Comparison of ENCODE assay signal across 17 cellular contexts in the genomic region with DNA sequence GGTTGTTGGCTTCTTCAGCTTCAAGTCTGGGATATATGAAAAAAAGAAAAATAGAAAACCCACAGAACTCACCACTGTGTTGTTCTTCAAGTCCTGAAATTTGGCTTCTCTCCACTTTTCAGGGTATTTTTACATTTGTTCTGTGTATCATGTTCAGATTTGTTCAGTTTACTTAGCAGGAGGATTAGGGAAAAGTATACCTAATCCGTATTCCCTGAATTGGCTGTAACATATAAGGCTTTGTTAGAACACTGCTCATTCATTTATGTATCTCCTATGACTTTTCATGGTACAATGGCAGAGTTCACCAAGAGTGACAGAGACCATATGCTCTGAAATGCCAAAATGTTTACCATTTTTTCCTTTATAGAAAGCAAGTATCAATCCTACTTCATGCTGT.
A peak's percentile ranks its signal among the peaks of the same experiment; 100 is the strongest.
DNase-seq lines count a peak whose midpoint lies in the region; ATAC-seq, FAIRE-seq and TF ChIP-seq lines count a peak whose summit lies in the region.
"Had no signal": no experiment of that assay in that cellular context is flagged by ENCODE, and none has a peak within 500 bp of the region (broad histone marks: within the 10 kb centered on the region; RNA-seq: fewer than 3 reads in every experiment).

No MANE protein-coding gene starts in this region.

- POLR2A ChIA-PET in OCI-LY7 (lab: Charles Lee) = no interaction called here

- FAIRE-seq in bronchial epithelial cell (lab: Jason Lieb, UNC) = no peak
- FAIRE-seq: H54, HepG2 had no signal

- H3K4me3 ChIP-seq in bronchial epithelial cell (ENCODE audit: low read depth, low read length) (no peak overlapping the region), smooth muscle cell (no peak overlapping the region), OCI-LY7 (ENCODE audit: low read depth, low read length, poor library complexity, severe bottlenecking) (no peak overlapping the region), transverse colon (no peak overlapping the region)
- H3K4me3 ChIP-seq: BLaER1 treated with 17β-estradiol and CSF1 and Interleukin-3, amounts not matched to agents 10 nM and 100 nM had no signal

- DNase-seq in LHCN-M2 (ENCODE audit: low read depth) (peak; percentile 7), bronchial epithelial cell (ENCODE audit: low read depth) (peak; percentile 9), iris pigment epithelial cell (ENCODE audit: low read depth) (peak; percentile 7), smooth muscle cell (lab: John Stamatoyannopoulos, UW; ENCODE audit: unreplicated experiment) (no peak), OCI-LY7 (ENCODE audit: low spot score) (no peak), transverse colon (no peak)
- DNase-seq: DMS79 treated with DMSO at 0.1 percent for 48 hours, KBM-7, MV-4-11, NCI-H1694 treated with DMSO at 0.1 percent for 48 hours, NCI-H510A, NCI-H774, SHP77 had no signal

- H3K27me3 ChIP-seq in bronchial epithelial cell (ENCODE audit: control insufficient read depth, insufficient read depth, low read length) (no peaks in the 10 kb centered on the region), smooth muscle cell (ENCODE audit: low read depth) (no peaks in the 10 kb centered on the region), transverse colon (no peaks in the 10 kb centered on the region)
- H3K27me3 ChIP-seq: BLaER1 treated with 17β-estradiol and CSF1 and Interleukin-3, amounts not matched to agents 10 nM and 100 nM had no signal

- H4K20me1 ChIP-seq in smooth muscle cell (ENCODE audit: low read depth) (no peaks in the 10 kb centered on the region), OCI-LY7 (ENCODE audit: insufficient read depth, low read length) (no peaks in the 10 kb centered on the region)
- H4K20me1 ChIP-seq: BLaER1 treated with 17β-estradiol and CSF1 and Interleukin-3, amounts not matched to agents 10 nM and 100 nM had no signal

- H3K9ac ChIP-seq in smooth muscle cell (ENCODE audit: low read depth) = no peak overlapping the region
- H3K9ac ChIP-seq: BLaER1 treated with 17β-estradiol and CSF1 and Interleukin-3, amounts not matched to agents 10 nM and 100 nM had no signal

- H3K36me3 ChIP-seq in bronchial epithelial cell (ENCODE audit: control insufficient read depth, insufficient read depth, low read length) (no peaks in the 10 kb centered on the region), smooth muscle cell (ENCODE audit: low read depth) (no peaks in the 10 kb centered on the region), OCI-LY7 (ENCODE audit: insufficient read depth, low read length) (no peaks in the 10 kb centered on the region), transverse colon (no peaks in the 10 kb centered on the region)
- H3K36me3 ChIP-seq: BLaER1 treated with 17β-estradiol and CSF1 and Interleukin-3, amounts not matched to agents 10 nM and 100 nM had no signal

- ATAC-seq in HG02970 (IDR thresholded peaks at IDR 0.05; ENCODE audit: low FRiP score, unreplicated experiment) = no peak
- ATAC-seq: HepG2 had no signal

- no peak for TF ChIP-seq EP300 in transverse colon (IDR thresholded peaks at IDR 0.05; ENCODE audit: low read depth)

- H3K4me2 ChIP-seq in smooth muscle cell = no peak overlapping the region
- no peak overlapping the region for H3K4me2 ChIP-seq in OCI-LY7 (ENCODE audit: low read length)
- H3K4me2 ChIP-seq: BLaER1 treated with 17β-estradiol and CSF1 and Interleukin-3, amounts not matched to agents 10 nM and 100 nM had no signal

- CTCF ChIA-PET in OCI-LY7 (lab: Charles Lee; ENCODE audit: unreplicated experiment) = no interaction called here

- TF ChIP-seq CTCF in bronchial epithelial cell (IDR thresholded peaks at IDR 0.05; ENCODE audit: insufficient read depth, low read length, severe bottlenecking) (no peak), smooth muscle cell (IDR thresholded peaks at IDR 0.05; ENCODE audit: borderline replicate concordance, insufficient read depth, poor library complexity, severe bottlenecking) (no peak), OCI-LY7 (conservative IDR thresholded peaks at IDR 0.05; ENCODE audit: low read length) (no peak), transverse colon (IDR thresholded peaks at IDR 0.05) (no peak)

- in situ Hi-C loops in transverse colon (cut with MboI; ENCODE audit: low pct_ligation_motif_present in 1 of 4, low pct_unique_long_range_greater_than_20kb in 1 of 4, low sequenced_read_pairs in 3 of 4) = no loop called here

- BruUV-seq in OCI-LY7 (replicated peaks; lab: Mats Ljungman, UMichigan) = no TSS peak

- H3K9me2 ChIP-seq in OCI-LY7 (ENCODE audit: insufficient read depth, low read length) = no peaks in the 10 kb centered on the region

- peak overlapping the region; percentile 57 for H2AFZ ChIP-seq in smooth muscle cell (ENCODE audit: low read depth)
- H2AFZ ChIP-seq in OCI-LY7 (ENCODE audit: low read length) = no peak overlapping the region

- no peaks in the 10 kb centered on the region for H3K9me3 ChIP-seq in smooth muscle cell (replicated peaks; ENCODE audit: low read depth)
- no peaks in the 10 kb centered on the region for H3K9me3 ChIP-seq in OCI-LY7 (ENCODE audit: low read length)
- H3K9me3 ChIP-seq in transverse colon = no peaks in the 10 kb centered on the region
- H3K9me3 ChIP-seq: BLaER1 treated with 17β-estradiol and CSF1 and Interleukin-3, amounts not matched to agents 10 nM and 100 nM had no signal

- H3K4me1 ChIP-seq in smooth muscle cell (ENCODE audit: low read depth) (no peaks in the 10 kb centered on the region), OCI-LY7 (ENCODE audit: insufficient read depth, low read length, poor library complexity, severe bottlenecking) (no peaks in the 10 kb centered on the region), transverse colon (no peaks in the 10 kb centered on the region)
- H3K4me1 ChIP-seq: BLaER1 treated with 17β-estradiol and CSF1 and Interleukin-3, amounts not matched to agents 10 nM and 100 nM had no signal

- intact Hi-C loops in OCI-LY7 (cut with micrococcal nuclease; ENCODE audit: unreplicated experiment) = no loop called here
- intact Hi-C loops in transverse colon (cut with DNase I; ENCODE audit: low total_unique reads) = no loop called here

- no peak for TF ChIP-seq POLR2A in transverse colon (IDR thresholded peaks at IDR 0.05)

- no peaks in the 10 kb centered on the region for H3F3A ChIP-seq in smooth muscle cell (ENCODE audit: low read depth)

- WGBS in smooth muscle cell (ENCODE audit: low lambda C conversion rate) = 88% methylated on average over 1 of the region's 1 CpG
- WGBS in transverse colon (ENCODE audit: low coverage in 1 of 2), 2 donors = 40 to 59% methylated on average over 1 of the region's 1 CpG

- H3K79me2 ChIP-seq in smooth muscle cell (ENCODE audit: low read depth) (no peaks in the 10 kb centered on the region), OCI-LY7 (ENCODE audit: insufficient read depth, low read depth, low read length) (no peaks in the 10 kb centered on the region)

- no peak overlapping the region for H3K27ac ChIP-seq in smooth muscle cell (ENCODE audit: low read depth)
- no peak overlapping the region for H3K27ac ChIP-seq in OCI-LY7 (ENCODE audit: low read depth, low read length, poor library complexity, severe bottlenecking)
- no peak overlapping the region for H3K27ac ChIP-seq in transverse colon
- H3K27ac ChIP-seq: BLaER1 treated with 17β-estradiol and CSF1 and Interleukin-3, amounts not matched to agents 10 nM and 100 nM had no signal

Comparison
In these comparisons a context has a peak if more than half of its experiments do, and no peak if none do; other contexts are left out.
1. DNase-seq: peak in LHCN-M2 (single experiment), bronchial epithelial cell (single experiment) and iris pigment epithelial cell (single experiment); none in smooth muscle cell (single experiment), OCI-LY7 (single experiment) and transverse colon (single experiment).